1 cellular context compared by ENCODE assay signal in the genomic region with DNA sequence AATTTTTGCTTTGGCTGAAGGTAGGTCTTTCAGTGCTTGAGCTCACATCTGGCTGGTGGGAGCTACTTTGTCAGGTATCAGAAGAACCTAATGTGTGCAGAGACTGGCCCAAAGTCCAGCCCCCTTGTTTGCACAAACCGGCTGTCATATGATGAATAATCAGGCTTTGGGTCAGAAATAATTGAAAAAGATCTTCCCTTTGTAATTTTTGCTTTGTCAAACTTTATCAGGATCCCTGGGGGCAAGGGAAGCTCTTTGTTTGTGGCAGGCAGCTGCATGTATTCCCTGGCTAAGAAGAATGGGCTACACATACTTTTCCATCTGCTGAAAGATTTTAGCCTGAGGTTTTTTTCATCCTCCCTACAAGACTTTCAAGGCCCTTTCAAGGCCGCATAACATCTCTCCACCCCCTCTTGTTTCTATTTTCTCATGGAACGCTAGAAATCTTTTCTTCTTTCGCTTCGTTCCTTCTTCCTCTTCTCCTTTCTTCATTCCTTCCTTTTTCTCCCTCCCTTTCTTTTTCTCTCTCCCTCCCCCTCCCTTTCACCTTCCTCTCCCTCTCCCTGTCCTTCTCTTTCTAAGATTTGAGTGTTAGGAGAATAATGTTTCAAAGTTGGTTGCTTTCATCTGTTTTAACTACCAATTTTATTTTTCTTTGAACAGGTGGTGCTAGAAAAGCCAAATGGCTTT.
TF ChIP-seq lines count a peak whose summit lies in the region.

No MANE protein-coding gene starts in this region.

TF ChIP-seq in HepG2, 621 proteins besides CTCF, POLR2A, EP300 and RAD21 (continues in another document):
- TF ChIP-seq HNF4G (IDR thresholded peaks at IDR 0.05; ENCODE audit: borderline replicate concordance, low read depth, low read length): 0 out of 2 replicates have a peak, but pooled peaks have one; percentile 29
- TF ChIP-seq HNF4G (CRISPR knock-in tag; IDR thresholded peaks at IDR 0.05; ENCODE audit: borderline replicate concordance, low read depth): no peak
- TF ChIP-seq, protein P1, sequence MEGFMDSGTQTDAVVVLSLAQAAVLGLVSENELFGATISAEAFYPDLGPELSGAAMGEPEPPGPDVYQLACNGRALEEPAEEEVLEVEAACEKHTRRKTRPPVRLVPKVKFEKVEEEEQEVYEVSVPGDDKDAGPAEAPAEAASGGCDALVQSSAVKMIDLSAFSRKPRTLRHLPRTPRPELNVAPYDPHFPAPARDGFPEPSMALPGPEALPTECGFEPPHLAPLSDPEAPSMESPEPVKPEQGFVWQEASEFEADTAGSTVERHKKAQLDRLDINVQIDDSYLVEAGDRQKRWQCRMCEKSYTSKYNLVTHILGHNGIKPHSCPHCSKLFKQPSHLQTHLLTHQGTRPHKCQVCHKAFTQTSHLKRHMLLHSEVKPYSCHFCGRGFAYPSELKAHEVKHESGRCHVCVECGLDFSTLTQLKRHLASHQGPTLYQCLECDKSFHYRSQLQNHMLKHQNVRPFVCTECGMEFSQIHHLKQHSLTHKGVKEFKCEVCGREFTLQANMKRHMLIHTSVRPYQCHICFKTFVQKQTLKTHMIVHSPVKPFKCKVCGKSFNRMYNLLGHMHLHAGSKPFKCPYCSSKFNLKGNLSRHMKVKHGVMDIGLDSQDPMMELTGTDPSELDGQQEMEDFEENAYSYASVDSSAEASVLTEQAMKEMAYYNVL (CRISPR knock-in tag; IDR thresholded peaks at IDR 0.05; ENCODE audit: borderline replicate concordance): 0 out of 2 replicates have a peak, but pooled peaks have one; percentile 56
- TF ChIP-seq, protein P2, sequence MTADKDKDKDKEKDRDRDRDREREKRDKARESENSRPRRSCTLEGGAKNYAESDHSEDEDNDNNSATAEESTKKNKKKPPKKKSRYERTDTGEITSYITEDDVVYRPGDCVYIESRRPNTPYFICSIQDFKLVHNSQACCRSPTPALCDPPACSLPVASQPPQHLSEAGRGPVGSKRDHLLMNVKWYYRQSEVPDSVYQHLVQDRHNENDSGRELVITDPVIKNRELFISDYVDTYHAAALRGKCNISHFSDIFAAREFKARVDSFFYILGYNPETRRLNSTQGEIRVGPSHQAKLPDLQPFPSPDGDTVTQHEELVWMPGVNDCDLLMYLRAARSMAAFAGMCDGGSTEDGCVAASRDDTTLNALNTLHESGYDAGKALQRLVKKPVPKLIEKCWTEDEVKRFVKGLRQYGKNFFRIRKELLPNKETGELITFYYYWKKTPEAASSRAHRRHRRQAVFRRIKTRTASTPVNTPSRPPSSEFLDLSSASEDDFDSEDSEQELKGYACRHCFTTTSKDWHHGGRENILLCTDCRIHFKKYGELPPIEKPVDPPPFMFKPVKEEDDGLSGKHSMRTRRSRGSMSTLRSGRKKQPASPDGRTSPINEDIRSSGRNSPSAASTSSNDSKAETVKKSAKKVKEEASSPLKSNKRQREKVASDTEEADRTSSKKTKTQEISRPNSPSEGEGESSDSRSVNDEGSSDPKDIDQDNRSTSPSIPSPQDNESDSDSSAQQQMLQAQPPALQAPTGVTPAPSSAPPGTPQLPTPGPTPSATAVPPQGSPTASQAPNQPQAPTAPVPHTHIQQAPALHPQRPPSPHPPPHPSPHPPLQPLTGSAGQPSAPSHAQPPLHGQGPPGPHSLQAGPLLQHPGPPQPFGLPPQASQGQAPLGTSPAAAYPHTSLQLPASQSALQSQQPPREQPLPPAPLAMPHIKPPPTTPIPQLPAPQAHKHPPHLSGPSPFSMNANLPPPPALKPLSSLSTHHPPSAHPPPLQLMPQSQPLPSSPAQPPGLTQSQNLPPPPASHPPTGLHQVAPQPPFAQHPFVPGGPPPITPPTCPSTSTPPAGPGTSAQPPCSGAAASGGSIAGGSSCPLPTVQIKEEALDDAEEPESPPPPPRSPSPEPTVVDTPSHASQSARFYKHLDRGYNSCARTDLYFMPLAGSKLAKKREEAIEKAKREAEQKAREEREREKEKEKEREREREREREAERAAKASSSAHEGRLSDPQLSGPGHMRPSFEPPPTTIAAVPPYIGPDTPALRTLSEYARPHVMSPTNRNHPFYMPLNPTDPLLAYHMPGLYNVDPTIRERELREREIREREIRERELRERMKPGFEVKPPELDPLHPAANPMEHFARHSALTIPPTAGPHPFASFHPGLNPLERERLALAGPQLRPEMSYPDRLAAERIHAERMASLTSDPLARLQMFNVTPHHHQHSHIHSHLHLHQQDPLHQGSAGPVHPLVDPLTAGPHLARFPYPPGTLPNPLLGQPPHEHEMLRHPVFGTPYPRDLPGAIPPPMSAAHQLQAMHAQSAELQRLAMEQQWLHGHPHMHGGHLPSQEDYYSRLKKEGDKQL (CRISPR knock-in tag; IDR thresholded peaks at IDR 0.05; ENCODE audit: low read depth): no peak
- TF ChIP-seq, protein P3, sequence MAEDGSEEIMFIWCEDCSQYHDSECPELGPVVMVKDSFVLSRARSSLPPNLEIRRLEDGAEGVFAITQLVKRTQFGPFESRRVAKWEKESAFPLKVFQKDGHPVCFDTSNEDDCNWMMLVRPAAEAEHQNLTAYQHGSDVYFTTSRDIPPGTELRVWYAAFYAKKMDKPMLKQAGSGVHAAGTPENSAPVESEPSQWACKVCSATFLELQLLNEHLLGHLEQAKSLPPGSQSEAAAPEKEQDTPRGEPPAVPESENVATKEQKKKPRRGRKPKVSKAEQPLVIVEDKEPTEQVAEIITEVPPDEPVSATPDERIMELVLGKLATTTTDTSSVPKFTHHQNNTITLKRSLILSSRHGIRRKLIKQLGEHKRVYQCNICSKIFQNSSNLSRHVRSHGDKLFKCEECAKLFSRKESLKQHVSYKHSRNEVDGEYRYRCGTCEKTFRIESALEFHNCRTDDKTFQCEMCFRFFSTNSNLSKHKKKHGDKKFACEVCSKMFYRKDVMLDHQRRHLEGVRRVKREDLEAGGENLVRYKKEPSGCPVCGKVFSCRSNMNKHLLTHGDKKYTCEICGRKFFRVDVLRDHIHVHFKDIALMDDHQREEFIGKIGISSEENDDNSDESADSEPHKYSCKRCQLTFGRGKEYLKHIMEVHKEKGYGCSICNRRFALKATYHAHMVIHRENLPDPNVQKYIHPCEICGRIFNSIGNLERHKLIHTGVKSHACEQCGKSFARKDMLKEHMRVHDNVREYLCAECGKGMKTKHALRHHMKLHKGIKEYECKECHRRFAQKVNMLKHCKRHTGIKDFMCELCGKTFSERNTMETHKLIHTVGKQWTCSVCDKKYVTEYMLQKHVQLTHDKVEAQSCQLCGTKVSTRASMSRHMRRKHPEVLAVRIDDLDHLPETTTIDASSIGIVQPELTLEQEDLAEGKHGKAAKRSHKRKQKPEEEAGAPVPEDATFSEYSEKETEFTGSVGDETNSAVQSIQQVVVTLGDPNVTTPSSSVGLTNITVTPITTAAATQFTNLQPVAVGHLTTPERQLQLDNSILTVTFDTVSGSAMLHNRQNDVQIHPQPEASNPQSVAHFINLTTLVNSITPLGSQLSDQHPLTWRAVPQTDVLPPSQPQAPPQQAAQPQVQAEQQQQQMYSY (CRISPR knock-in tag; IDR thresholded peaks at IDR 0.05): no peak
- no peak for TF ChIP-seq YEATS2 (CRISPR knock-in tag; IDR thresholded peaks at IDR 0.05; ENCODE audit: borderline replicate concordance)
- TF ChIP-seq, protein P4, sequence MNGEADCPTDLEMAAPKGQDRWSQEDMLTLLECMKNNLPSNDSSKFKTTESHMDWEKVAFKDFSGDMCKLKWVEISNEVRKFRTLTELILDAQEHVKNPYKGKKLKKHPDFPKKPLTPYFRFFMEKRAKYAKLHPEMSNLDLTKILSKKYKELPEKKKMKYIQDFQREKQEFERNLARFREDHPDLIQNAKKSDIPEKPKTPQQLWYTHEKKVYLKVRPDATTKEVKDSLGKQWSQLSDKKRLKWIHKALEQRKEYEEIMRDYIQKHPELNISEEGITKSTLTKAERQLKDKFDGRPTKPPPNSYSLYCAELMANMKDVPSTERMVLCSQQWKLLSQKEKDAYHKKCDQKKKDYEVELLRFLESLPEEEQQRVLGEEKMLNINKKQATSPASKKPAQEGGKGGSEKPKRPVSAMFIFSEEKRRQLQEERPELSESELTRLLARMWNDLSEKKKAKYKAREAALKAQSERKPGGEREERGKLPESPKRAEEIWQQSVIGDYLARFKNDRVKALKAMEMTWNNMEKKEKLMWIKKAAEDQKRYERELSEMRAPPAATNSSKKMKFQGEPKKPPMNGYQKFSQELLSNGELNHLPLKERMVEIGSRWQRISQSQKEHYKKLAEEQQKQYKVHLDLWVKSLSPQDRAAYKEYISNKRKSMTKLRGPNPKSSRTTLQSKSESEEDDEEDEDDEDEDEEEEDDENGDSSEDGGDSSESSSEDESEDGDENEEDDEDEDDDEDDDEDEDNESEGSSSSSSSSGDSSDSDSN (CRISPR knock-in tag; IDR thresholded peaks at IDR 0.05): no peak
- TF ChIP-seq SATB2 (CRISPR knock-in tag; IDR thresholded peaks at IDR 0.05): no peak
- no peak for TF ChIP-seq ZNF543 (CRISPR knock-in tag; IDR thresholded peaks at IDR 0.05)
- 0 out of 2 replicates have a peak, but pooled peaks have one; percentile 11 for TF ChIP-seq ZNF331 (CRISPR knock-in tag; IDR thresholded peaks at IDR 0.05)
- TF ChIP-seq NFE2L1 (CRISPR knock-in tag; IDR thresholded peaks at IDR 0.05; ENCODE audit: borderline replicate concordance): no peak
- TF ChIP-seq NAIF1 (CRISPR knock-in tag; IDR thresholded peaks at IDR 0.05; ENCODE audit: borderline replicate concordance): no peak
- TF ChIP-seq HMG20A (CRISPR knock-in tag; IDR thresholded peaks at IDR 0.05; ENCODE audit: borderline replicate concordance): no peak
- no peak for TF ChIP-seq REPIN1 (CRISPR knock-in tag; IDR thresholded peaks at IDR 0.05; ENCODE audit: borderline replicate concordance, low read depth)
- no peak for TF ChIP-seq RARA (CRISPR knock-in tag; IDR thresholded peaks at IDR 0.05)
- TF ChIP-seq SOX5 (CRISPR knock-in tag; IDR thresholded peaks at IDR 0.05; ENCODE audit: borderline replicate concordance): peak; percentile 48
- TF ChIP-seq REL (CRISPR knock-in tag; conservative IDR thresholded peaks at IDR 0.05): no peak
- TF ChIP-seq MTA1 (CRISPR knock-in tag; IDR thresholded peaks at IDR 0.05; ENCODE audit: borderline replicate concordance): no peak
- TF ChIP-seq, protein P5, sequence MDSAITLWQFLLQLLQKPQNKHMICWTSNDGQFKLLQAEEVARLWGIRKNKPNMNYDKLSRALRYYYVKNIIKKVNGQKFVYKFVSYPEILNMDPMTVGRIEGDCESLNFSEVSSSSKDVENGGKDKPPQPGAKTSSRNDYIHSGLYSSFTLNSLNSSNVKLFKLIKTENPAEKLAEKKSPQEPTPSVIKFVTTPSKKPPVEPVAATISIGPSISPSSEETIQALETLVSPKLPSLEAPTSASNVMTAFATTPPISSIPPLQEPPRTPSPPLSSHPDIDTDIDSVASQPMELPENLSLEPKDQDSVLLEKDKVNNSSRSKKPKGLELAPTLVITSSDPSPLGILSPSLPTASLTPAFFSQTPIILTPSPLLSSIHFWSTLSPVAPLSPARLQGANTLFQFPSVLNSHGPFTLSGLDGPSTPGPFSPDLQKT (CRISPR knock-in tag; IDR thresholded peaks at IDR 0.05; ENCODE audit: borderline replicate concordance): no peak
- TF ChIP-seq SOX13 (IDR thresholded peaks at IDR 0.05): peak; percentile 37; the same call in 1 of the 2 replicates
- peak in 1 of 2 experiments; percentile 60; a peak in 2 of 4 replicates for TF ChIP-seq SOX13 (CRISPR knock-in tag; conservative IDR thresholded peaks at IDR 0.05 in 1 of 2, IDR thresholded peaks at IDR 0.05 in 1 of 2)
- peak; percentile 62 for TF ChIP-seq HNF4A (CRISPR knock-in tag; IDR thresholded peaks at IDR 0.05)
- TF ChIP-seq ERF (CRISPR knock-in tag; IDR thresholded peaks at IDR 0.05): no peak
- TF ChIP-seq ZNF780A (CRISPR knock-in tag; IDR thresholded peaks at IDR 0.05): no peak
- 0 out of 2 replicates have a peak, but pooled peaks have one; percentile 10 for TF ChIP-seq NR2F6 (IDR thresholded peaks at IDR 0.05)
- no peak for TF ChIP-seq NR2F6 (CRISPR knock-in tag; IDR thresholded peaks at IDR 0.05)
- no peak for TF ChIP-seq ZNF703 (CRISPR knock-in tag; IDR thresholded peaks at IDR 0.05; ENCODE audit: borderline replicate concordance)
- TF ChIP-seq, protein P6, sequence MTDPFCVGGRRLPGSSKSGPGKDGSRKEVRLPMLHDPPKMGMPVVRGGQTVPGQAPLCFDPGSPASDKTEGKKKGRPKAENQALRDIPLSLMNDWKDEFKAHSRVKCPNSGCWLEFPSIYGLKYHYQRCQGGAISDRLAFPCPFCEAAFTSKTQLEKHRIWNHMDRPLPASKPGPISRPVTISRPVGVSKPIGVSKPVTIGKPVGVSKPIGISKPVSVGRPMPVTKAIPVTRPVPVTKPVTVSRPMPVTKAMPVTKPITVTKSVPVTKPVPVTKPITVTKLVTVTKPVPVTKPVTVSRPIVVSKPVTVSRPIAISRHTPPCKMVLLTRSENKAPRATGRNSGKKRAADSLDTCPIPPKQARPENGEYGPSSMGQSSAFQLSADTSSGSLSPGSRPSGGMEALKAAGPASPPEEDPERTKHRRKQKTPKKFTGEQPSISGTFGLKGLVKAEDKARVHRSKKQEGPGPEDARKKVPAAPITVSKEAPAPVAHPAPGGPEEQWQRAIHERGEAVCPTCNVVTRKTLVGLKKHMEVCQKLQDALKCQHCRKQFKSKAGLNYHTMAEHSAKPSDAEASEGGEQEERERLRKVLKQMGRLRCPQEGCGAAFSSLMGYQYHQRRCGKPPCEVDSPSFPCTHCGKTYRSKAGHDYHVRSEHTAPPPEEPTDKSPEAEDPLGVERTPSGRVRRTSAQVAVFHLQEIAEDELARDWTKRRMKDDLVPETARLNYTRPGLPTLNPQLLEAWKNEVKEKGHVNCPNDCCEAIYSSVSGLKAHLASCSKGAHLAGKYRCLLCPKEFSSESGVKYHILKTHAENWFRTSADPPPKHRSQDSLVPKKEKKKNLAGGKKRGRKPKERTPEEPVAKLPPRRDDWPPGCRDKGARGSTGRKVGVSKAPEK (CRISPR knock-in tag; IDR thresholded peaks at IDR 0.05; ENCODE audit: borderline replicate concordance): no peak
- no peak for TF ChIP-seq YEATS4 (CRISPR knock-in tag; IDR thresholded peaks at IDR 0.05; ENCODE audit: borderline replicate concordance)
- TF ChIP-seq, protein P7, sequence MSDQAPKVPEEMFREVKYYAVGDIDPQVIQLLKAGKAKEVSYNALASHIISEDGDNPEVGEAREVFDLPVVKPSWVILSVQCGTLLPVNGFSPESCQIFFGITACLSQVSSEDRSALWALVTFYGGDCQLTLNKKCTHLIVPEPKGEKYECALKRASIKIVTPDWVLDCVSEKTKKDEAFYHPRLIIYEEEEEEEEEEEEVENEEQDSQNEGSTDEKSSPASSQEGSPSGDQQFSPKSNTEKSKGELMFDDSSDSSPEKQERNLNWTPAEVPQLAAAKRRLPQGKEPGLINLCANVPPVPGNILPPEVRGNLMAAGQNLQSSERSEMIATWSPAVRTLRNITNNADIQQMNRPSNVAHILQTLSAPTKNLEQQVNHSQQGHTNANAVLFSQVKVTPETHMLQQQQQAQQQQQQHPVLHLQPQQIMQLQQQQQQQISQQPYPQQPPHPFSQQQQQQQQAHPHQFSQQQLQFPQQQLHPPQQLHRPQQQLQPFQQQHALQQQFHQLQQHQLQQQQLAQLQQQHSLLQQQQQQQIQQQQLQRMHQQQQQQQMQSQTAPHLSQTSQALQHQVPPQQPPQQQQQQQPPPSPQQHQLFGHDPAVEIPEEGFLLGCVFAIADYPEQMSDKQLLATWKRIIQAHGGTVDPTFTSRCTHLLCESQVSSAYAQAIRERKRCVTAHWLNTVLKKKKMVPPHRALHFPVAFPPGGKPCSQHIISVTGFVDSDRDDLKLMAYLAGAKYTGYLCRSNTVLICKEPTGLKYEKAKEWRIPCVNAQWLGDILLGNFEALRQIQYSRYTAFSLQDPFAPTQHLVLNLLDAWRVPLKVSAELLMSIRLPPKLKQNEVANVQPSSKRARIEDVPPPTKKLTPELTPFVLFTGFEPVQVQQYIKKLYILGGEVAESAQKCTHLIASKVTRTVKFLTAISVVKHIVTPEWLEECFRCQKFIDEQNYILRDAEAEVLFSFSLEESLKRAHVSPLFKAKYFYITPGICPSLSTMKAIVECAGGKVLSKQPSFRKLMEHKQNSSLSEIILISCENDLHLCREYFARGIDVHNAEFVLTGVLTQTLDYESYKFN (CRISPR knock-in tag; conservative IDR thresholded peaks at IDR 0.05): peak; percentile 58
- TF ChIP-seq ZKSCAN8 (CRISPR knock-in tag; IDR thresholded peaks at IDR 0.05; ENCODE audit: borderline replicate concordance): no peak
- TF ChIP-seq ZNF619 (CRISPR knock-in tag; IDR thresholded peaks at IDR 0.05): no peak
- no peak for TF ChIP-seq ZNF737 (CRISPR knock-in tag; IDR thresholded peaks at IDR 0.05; ENCODE audit: borderline replicate concordance)
